8 cellular contexts compared by ENCODE assay signal in genomic region chr4:10096201-10096975, GRCh38. TPM values are rescaled to one million over a fixed set of nuclear protein-coding genes. Genes with fewer than 3 reads are reported as not detected.
DNase-seq lines count a peak whose midpoint lies in the region; ATAC-seq and TF ChIP-seq lines count a peak whose summit lies in the region.

No MANE protein-coding gene starts in this region.

- TF ChIP-seq CTCF in GM13977 (IDR thresholded peaks at IDR 0.05; ENCODE audit: extremely low read depth, insufficient read depth, missing control alignments), result no peak
- TF ChIP-seq CTCF in RWPE2 (IDR thresholded peaks at IDR 0.05; ENCODE audit: poor library complexity, severe bottlenecking), result no peak

- H3K4me3 ChIP-seq in RWPE2 (ENCODE audit: severe bottlenecking), result no peak overlapping the region
- H3K4me3 ChIP-seq in skin epidermis, result no peak overlapping the region

- DNase-seq in GM13977 (ENCODE audit: low spot score) (peak; percentile 88), RWPE2 (ENCODE audit: low spot score) (peak; percentile 92), Right ventricle myocardium superior (peak; percentile 77), NAMALWA (ENCODE audit: low spot score) (no peak), NCI-H1048 (lab: John Stamatoyannopoulos, UW) (no peak)
- peak; percentile 85 for DNase-seq in activated naive CD4-positive, alpha-beta T cell treated with anti-CD3 and anti-CD28 coated beads, Interleukin-2, amount 50 U/mL, for 16 hours

- in situ Hi-C loops in GM13977 (cut with MboI; ENCODE audit: low pct_unique_long_range_greater_than_20kb, low sequenced_read_pairs, unreplicated experiment), result no loop called here

- peaks cover 39% of the 10 kb centered on the region for H3K4me1 ChIP-seq in RWPE2 (ENCODE audit: insufficient read depth, poor library complexity, severe bottlenecking)

- H3K36me3 ChIP-seq in RWPE2 (ENCODE audit: low read depth), result peaks cover 86% of the 10 kb centered on the region

- H3K27ac ChIP-seq in RWPE2 (ENCODE audit: poor library complexity, severe bottlenecking), result peak overlapping the region; percentile 88
- peak overlapping the region in 19 of 21 experiments; percentile 49 to 88 (median 63) for H3K27ac ChIP-seq in skin epidermis

- ATAC-seq in HG02870 (IDR thresholded peaks at IDR 0.05; ENCODE audit: unreplicated experiment), result peak; percentile 84
- peak; percentile 89 for ATAC-seq in RWPE2 (ENCODE audit: low read depth)
- ATAC-seq in Right ventricle myocardium superior (ENCODE audit: poor library complexity), result peak; percentile 68

- H3K9me3 ChIP-seq in RWPE2 (ENCODE audit: severe bottlenecking), result no peaks in the 10 kb centered on the region

- no peaks in the 10 kb centered on the region for H3K27me3 ChIP-seq in RWPE2 (ENCODE audit: insufficient read depth, poor library complexity, severe bottlenecking)

- intact Hi-C loops in Right ventricle myocardium superior (cut with DNase I), result no loop called here

RNA-seq across cellular contexts. Expression of gene WDR1, which starts 20.2 kb away (rescaled TPM):
- 183 TPM for total RNA-seq in Right ventricle myocardium superior

Comparison
In these comparisons a context has a peak if more than half of its experiments do, and no peak if none do; other contexts are left out.
1. DNase-seq: peak in GM13977 (single experiment), RWPE2 (single experiment), activated naive CD4-positive, alpha-beta T cell treated with anti-CD3 and anti-CD28 coated beads, Interleukin-2, amount 50 U/mL, for 16 hours (single experiment) and Right ventricle myocardium superior (single experiment); none in NAMALWA (single experiment) and NCI-H1048 (single experiment).
2. Peak in every context shown above with its lines, with median percentiles within 50 percentile points of each other: ATAC-seq.